Comparison of ENCODE assay signal across 1 cellular context in genomic region chr19:39126312-39126561, GRCh38.
TF ChIP-seq lines count a peak whose summit lies in the region.

No MANE protein-coding gene starts in this region.

TF ChIP-seq in HepG2, 621 proteins besides CTCF, POLR2A, EP300 and RAD21:
- TF ChIP-seq ZGPAT (CRISPR knock-in tag; IDR thresholded peaks at IDR 0.05) (no peak), CREM (IDR thresholded peaks at IDR 0.05) (0 out of 2 replicates have a peak, but pooled peaks have one; percentile 1), CREM (CRISPR knock-in tag; IDR thresholded peaks at IDR 0.05) (no peak), HNF4G (IDR thresholded peaks at IDR 0.05; ENCODE audit: borderline replicate concordance, low read depth, low read length) (peak; percentile 0; the same call in 1 of the 2 replicates), HNF4G (CRISPR knock-in tag; IDR thresholded peaks at IDR 0.05; ENCODE audit: borderline replicate concordance, low read depth) (no peak), DMAP1 (CRISPR knock-in tag; IDR thresholded peaks at IDR 0.05) (0 out of 2 replicates have a peak, but pooled peaks have one; percentile 22), MYC (CRISPR knock-in tag; IDR thresholded peaks at IDR 0.05; ENCODE audit: borderline replicate concordance) (no peak), ZNF740 (CRISPR knock-in tag; IDR thresholded peaks at IDR 0.05) (0 out of 2 replicates have a peak, but pooled peaks have one; percentile 57), EED (CRISPR knock-in tag; IDR thresholded peaks at IDR 0.05) (no peak), ZNF232 (CRISPR knock-in tag; IDR thresholded peaks at IDR 0.05; ENCODE audit: borderline replicate concordance) (0 out of 2 replicates have a peak, but pooled peaks have one; percentile 1), ZNF670 (CRISPR knock-in tag; IDR thresholded peaks at IDR 0.05; ENCODE audit: borderline replicate concordance) (peak; percentile 70; the same call in 1 of the 2 replicates)
